ENCODE assay signal across 26 cellular contexts in genomic region chr17:33330877-33331276, GRCh38. TPM values are rescaled to one million over a fixed set of nuclear protein-coding genes. Genes with fewer than 3 reads are reported as not detected.
"Had no signal": no experiment of that assay in that cellular context is flagged by ENCODE, and none has a peak within 500 bp of the region (broad histone marks: within the 10 kb centered on the region; RNA-seq: fewer than 3 reads in every experiment).

No MANE protein-coding gene starts in this region.

- H3K36me3 Mint-ChIP-seq: natural killer cell treated with Interleukin-12 subunit alpha and Interleukin-12 subunit beta and Interleukin-15 and Interleukin-18, amount 100 ng/mL, for 72 hours; neural progenitor cell had no signal

- DNase-seq: effector memory CD8-positive, alpha-beta T cell; esophagus squamous epithelium; foreskin melanocyte; heart left ventricle; hippocampal formation; left colon; left ventricle myocardium superior; mesenchymal stem cell; midbrain; nucleus accumbens; ovary; small intestine; stimulated activated CD4-positive, alpha-beta T cell treated with anti-CD3 and anti-CD28 coated beads, Interleukin-12 subunit alpha, Interleukin-12 subunit beta, amount 100 ng/mL, for 4 hours; stimulated activated naive CD4-positive, alpha-beta T cell; stomach; substantia nigra; transverse colon had no signal

- ATAC-seq: effector memory CD8-positive, alpha-beta T cell; heart left ventricle; left colon; left ventricle myocardium superior; natural killer cell treated with Interleukin-12 subunit alpha and Interleukin-12 subunit beta and Interleukin-15 and Interleukin-18, amount 100 ng/mL, for 72 hours had no signal

- H3K27me3 ChIP-seq: ovary, transverse colon had no signal

- H3K36me3 ChIP-seq: esophagus squamous epithelium, heart left ventricle, neural progenitor cell, ovary, right atrium auricular region, stomach, thoracic aorta, transverse colon had no signal

- H3K4me3 Mint-ChIP-seq: dendritic cell treated with granulocyte-macrophage colony-stimulating factor and Interleukin-4, amounts not matched to agents 40 ng/mL and 50 ng/mL, for 4 days; effector memory CD8-positive, alpha-beta T cell; natural killer cell treated with Interleukin-12 subunit alpha and Interleukin-12 subunit beta and Interleukin-15 and Interleukin-18, amount 100 ng/mL, for 72 hours; neural progenitor cell had no signal

- H3K4me3 ChIP-seq: esophagus squamous epithelium, heart left ventricle, lung, neural progenitor cell, ovary, right atrium auricular region, stomach, thoracic aorta, transverse colon had no signal

- H3K27ac ChIP-seq: esophagus squamous epithelium, heart left ventricle, neural progenitor cell, ovary, right atrium auricular region, stomach, thoracic aorta, transverse colon had no signal

- H3K27ac Mint-ChIP-seq: dendritic cell treated with granulocyte-macrophage colony-stimulating factor and Interleukin-4, amounts not matched to agents 40 ng/mL and 50 ng/mL, for 4 days; effector memory CD8-positive, alpha-beta T cell; natural killer cell treated with Interleukin-12 subunit alpha and Interleukin-12 subunit beta and Interleukin-15 and Interleukin-18, amount 100 ng/mL, for 72 hours; neural progenitor cell had no signal

- H3K9me3 ChIP-seq: esophagus squamous epithelium, heart left ventricle, ovary, right atrium auricular region, stomach, thoracic aorta, transverse colon had no signal

- H3K9me3 Mint-ChIP-seq: dendritic cell treated with granulocyte-macrophage colony-stimulating factor and Interleukin-4, amounts not matched to agents 40 ng/mL and 50 ng/mL, for 4 days; effector memory CD8-positive, alpha-beta T cell; natural killer cell treated with Interleukin-12 subunit alpha and Interleukin-12 subunit beta and Interleukin-15 and Interleukin-18, amount 100 ng/mL, for 72 hours; neural progenitor cell had no signal

- H3K4me1 ChIP-seq: esophagus squamous epithelium, heart left ventricle, right atrium auricular region, stomach, transverse colon had no signal

- H3K27me3 Mint-ChIP-seq: dendritic cell treated with granulocyte-macrophage colony-stimulating factor and Interleukin-4, amounts not matched to agents 40 ng/mL and 50 ng/mL, for 4 days had no signal

RNA-seq across cellular contexts. Expression of gene ASIC2, which starts 37.8 kb away (rescaled TPM):
- total RNA-seq: glomerular endothelial cell; left ventricle myocardium superior; natural killer cell treated with Interleukin-12 subunit alpha and Interleukin-12 subunit beta and Interleukin-15 and Interleukin-18, amount 100 ng/mL, for 72 hours; posterior vena cava; ureter had no signal
